ENCODE assay signal across 24 cellular contexts in genomic region chr19:6514926-6515325, GRCh38. TPM values are rescaled to one million over a fixed set of nuclear protein-coding genes. Genes with fewer than 3 reads are reported as not detected.
DNase-seq lines count a peak whose midpoint lies in the region; ATAC-seq and TF ChIP-seq lines count a peak whose summit lies in the region.
"Had no signal": no experiment of that assay in that cellular context is flagged by ENCODE, and none has a peak within 500 bp of the region (broad histone marks: within the 10 kb centered on the region; RNA-seq: fewer than 3 reads in every experiment).

No MANE protein-coding gene starts in this region.

- intact Hi-C loops in activated CD8-positive, alpha-beta T cell treated with anti-CD3 and anti-CD28 coated beads for 36 hours (cut with micrococcal nuclease) = loop anchor here (5.0 to 10.0 kb wide), 2 partner anchors 117 to 220 kb away; partner anchors contain the start of genes GPR108 and TRIP10
- intact Hi-C loops in psoas muscle (cut with DNase I) = loop anchor here in 1 of 2 donors (5.0 kb wide), 1 partner anchor 222 kb away; the partner anchor contains the start of genes GPR108 and TRIP10

- no peaks in the 10 kb centered on the region for H3K36me3 ChIP-seq in mesenchymal stem cell (ENCODE audit: control insufficient read depth in 1 of 2, insufficient read depth in 2 of 2, low read depth in 1 of 2, low read length in 2 of 2)
- H3K36me3 ChIP-seq in psoas muscle (ENCODE audit: insufficient read depth in 1 of 2, low read depth in 1 of 2) = no peaks in the 10 kb centered on the region
- H3K36me3 ChIP-seq: breast epithelium, neutrophil, tibial nerve had no signal

- H4K91ac ChIP-seq in mesenchymal stem cell (ENCODE audit: low read length) = no peak overlapping the region

- WGBS in mesenchymal stem cell = 84% methylated on average over 9 of the region's 9 CpGs
- 75 to 86% (median 78%) methylated on average over 9 of the region's 9 CpGs for WGBS in psoas muscle, 3 donors

- H3K9ac ChIP-seq in mesenchymal stem cell (ENCODE audit: low read length) = no peak overlapping the region

- no peak overlapping the region for H3K27ac Mint-ChIP-seq in activated naive CD4-positive, alpha-beta T cell treated with anti-CD3 and anti-CD28 coated beads, Interleukin-2, amount 50 U/mL, for 24 hours
- H3K27ac Mint-ChIP-seq in activated CD8-positive, alpha-beta T cell treated with anti-CD3 and anti-CD28 coated beads for 36 hours = no peak overlapping the region
- H3K27ac Mint-ChIP-seq: HFFc6 had no signal

- H3K27me3 ChIP-seq in mesenchymal stem cell (ENCODE audit: control insufficient read depth in 1 of 2, insufficient read depth in 1 of 2, low read length in 2 of 2) (no peaks in the 10 kb centered on the region), psoas muscle (ENCODE audit: insufficient read depth in 3 of 3, low read length in 2 of 3) (peaks cover 0 to 3% (median 0%) of the 10 kb centered on the region in 3 donors)
- H3K27me3 ChIP-seq: breast epithelium, tibial nerve had no signal

- no peak for ATAC-seq in activated CD8-positive, alpha-beta T cell treated with anti-CD3 and anti-CD28 coated beads for 36 hours
- no peak for ATAC-seq in psoas muscle

- H3K36me3 Mint-ChIP-seq in activated naive CD4-positive, alpha-beta T cell treated with anti-CD3 and anti-CD28 coated beads, Interleukin-2, amount 50 U/mL, for 24 hours = no peaks in the 10 kb centered on the region
- no peaks in the 10 kb centered on the region for H3K36me3 Mint-ChIP-seq in activated CD8-positive, alpha-beta T cell treated with anti-CD3 and anti-CD28 coated beads for 36 hours (ENCODE audit: low read depth)
- H3K36me3 Mint-ChIP-seq: IgD-negative memory B cell had no signal

- peaks cover 2% of the 10 kb centered on the region for H3K79me1 ChIP-seq in mesenchymal stem cell (replicated peaks; ENCODE audit: low read length, poor library complexity, severe bottlenecking)

- no peak overlapping the region for H2BK120ac ChIP-seq in mesenchymal stem cell (ENCODE audit: low read depth, low read length)

- no peak overlapping the region for H2BK15ac ChIP-seq in mesenchymal stem cell (ENCODE audit: low read depth, poor library complexity, severe bottlenecking)

- no peak overlapping the region for H3K14ac ChIP-seq in mesenchymal stem cell (ENCODE audit: low read length in 2 of 2)

- H3K4ac ChIP-seq in mesenchymal stem cell (ENCODE audit: low read depth in 1 of 2, low read length in 2 of 2) = no peak overlapping the region

- peaks cover 21% of the 10 kb centered on the region for H3K4me1 ChIP-seq in mesenchymal stem cell (ENCODE audit: control insufficient read depth, insufficient read depth, low read depth, low read length)
- H3K4me1 ChIP-seq in psoas muscle = peaks cover 16% of the 10 kb centered on the region
- H3K4me1 ChIP-seq: breast epithelium had no signal

- no peak overlapping the region for H3K4me2 ChIP-seq in mesenchymal stem cell (ENCODE audit: low read length, poor library complexity, severe bottlenecking)

- H3K4me3 ChIP-seq in mesenchymal stem cell (ENCODE audit: insufficient read depth in 1 of 2, low read depth in 1 of 2, low read length in 2 of 2) = no peak overlapping the region
- no peak overlapping the region for H3K4me3 ChIP-seq in psoas muscle
- H3K4me3 ChIP-seq: breast epithelium, tibial nerve had no signal

- no peak overlapping the region for H3K18ac ChIP-seq in mesenchymal stem cell (ENCODE audit: low read depth in 1 of 2, low read length in 2 of 2)

- H3K9me3 ChIP-seq in mesenchymal stem cell (ENCODE audit: control insufficient read depth, low read length) = no peaks in the 10 kb centered on the region
- no peaks in the 10 kb centered on the region for H3K9me3 ChIP-seq in psoas muscle
- H3K9me3 ChIP-seq: breast epithelium, neutrophil, tibial nerve had no signal

- no peaks in the 10 kb centered on the region for H3K9me3 Mint-ChIP-seq in activated naive CD4-positive, alpha-beta T cell treated with anti-CD3 and anti-CD28 coated beads, Interleukin-2, amount 50 U/mL, for 24 hours
- H3K9me3 Mint-ChIP-seq in activated CD8-positive, alpha-beta T cell treated with anti-CD3 and anti-CD28 coated beads for 36 hours = no peaks in the 10 kb centered on the region
- H3K9me3 Mint-ChIP-seq: HFFc6, IgD-negative memory B cell had no signal

- H4K8ac ChIP-seq in mesenchymal stem cell (ENCODE audit: low read length) = no peak overlapping the region

- H3K23ac ChIP-seq in mesenchymal stem cell (ENCODE audit: low read length in 2 of 2) = no peak overlapping the region

- no peak overlapping the region for H2BK5ac ChIP-seq in mesenchymal stem cell (ENCODE audit: low read depth, low read length, poor library complexity, severe bottlenecking)

- peaks cover 34% of the 10 kb centered on the region for H3K4me1 Mint-ChIP-seq in activated naive CD4-positive, alpha-beta T cell treated with anti-CD3 and anti-CD28 coated beads, Interleukin-2, amount 50 U/mL, for 24 hours
- peaks cover 30% of the 10 kb centered on the region for H3K4me1 Mint-ChIP-seq in activated CD8-positive, alpha-beta T cell treated with anti-CD3 and anti-CD28 coated beads for 36 hours (ENCODE audit: low read depth)

- H3K4me3 Mint-ChIP-seq in activated naive CD4-positive, alpha-beta T cell treated with anti-CD3 and anti-CD28 coated beads, Interleukin-2, amount 50 U/mL, for 24 hours = peak overlapping the region; percentile 67
- H3K4me3 Mint-ChIP-seq in activated CD8-positive, alpha-beta T cell treated with anti-CD3 and anti-CD28 coated beads for 36 hours = peak overlapping the region; percentile 28
- H3K4me3 Mint-ChIP-seq: HFFc6 had no signal

- POLR2A ChIA-PET in activated CD8-positive, alpha-beta T cell treated with anti-CD3 and anti-CD28 coated beads for 36 hours (lab: Charles Lee) = no interaction called here

- H2BK12ac ChIP-seq in mesenchymal stem cell (ENCODE audit: low read length in 2 of 2) = no peak overlapping the region

- DNase-seq in activated naive CD4-positive, alpha-beta T cell (lab: John Stamatoyannopoulos, UW) = no peak
- no peak for DNase-seq in activated CD8-positive, alpha-beta T cell treated with anti-CD3 and anti-CD28 coated beads for 36 hours
- no peak for DNase-seq in mesenchymal stem cell
- DNase-seq in activated gamma-delta T cell (lab: John Stamatoyannopoulos, UW) = no peak
- DNase-seq in hepatic stellate cell (ENCODE audit: low spot score) = no peak
- no peak for DNase-seq in psoas muscle
- DNase-seq: activated CD8-positive, alpha-beta memory T cell treated with anti-CD3 and anti-CD28 coated beads, Interleukin-2, amount 50 U/mL, for 4 hours; COR-L47; EL; foreskin melanocyte; HFFc6; MM.1S; NCI-H146; NCI-H2171; retina; SHP77 had no signal

- H2AK5ac ChIP-seq in mesenchymal stem cell (ENCODE audit: low read length, severe bottlenecking) = peak overlapping the region; percentile 88

- CTCF ChIA-PET in activated CD8-positive, alpha-beta T cell treated with anti-CD3 and anti-CD28 coated beads for 36 hours (lab: Charles Lee) = no interaction called here

- no peaks in the 10 kb centered on the region for H3K27me3 Mint-ChIP-seq in activated naive CD4-positive, alpha-beta T cell treated with anti-CD3 and anti-CD28 coated beads, Interleukin-2, amount 50 U/mL, for 24 hours
- H3K27me3 Mint-ChIP-seq in activated CD8-positive, alpha-beta T cell treated with anti-CD3 and anti-CD28 coated beads for 36 hours = no peaks in the 10 kb centered on the region
- H3K27me3 Mint-ChIP-seq: IgD-negative memory B cell had no signal

- H3K27ac ChIP-seq in mesenchymal stem cell (ENCODE audit: low read length, poor library complexity, severe bottlenecking) (no peak overlapping the region), temporal lobe (ENCODE audit: low read depth, low read length) (peak overlapping the region; percentile 12), psoas muscle (no peak overlapping the region)
- H3K27ac ChIP-seq: breast epithelium, HL-60, neutrophil had no signal

- H2AFZ ChIP-seq in mesenchymal stem cell (ENCODE audit: low read depth, low read length) = no peak overlapping the region

- TF ChIP-seq CTCF in activated CD8-positive, alpha-beta T cell treated with anti-CD3 and anti-CD28 coated beads for 36 hours (IDR thresholded peaks at IDR 0.05) = no peak
- TF ChIP-seq CTCF in psoas muscle (IDR thresholded peaks at IDR 0.05) = no peak

RNA-seq across cellular contexts. Expression of gene TUBB4A, which starts 12.8 kb away (rescaled TPM):
- total RNA-seq in activated CD8-positive, alpha-beta T cell treated with anti-CD3 and anti-CD28 coated beads for 36 hours = 10 to 100 TPM in 1 of 2 experiments, 1 to 10 TPM in 1; 9.6 to 10.6 TPM
- polyA plus RNA-seq in mesenchymal stem cell (2013, experiment 1 of 2) = not detected
- 0.01 TPM for polyA plus RNA-seq in mesenchymal stem cell (2013, experiment 2 of 2)
- total RNA-seq in temporal lobe = 116 TPM
- total RNA-seq in psoas muscle = 1 to 10 TPM; 2.7 to 6.4 (median 4.6) TPM
- 1 to 10 TPM in 2 of 3 donors, under 1 TPM in 1; 0.44 to 1.4 (median 1.0) TPM for polyA plus RNA-seq in psoas muscle
- total RNA-seq: dermis microvascular lymphatic vessel endothelial cell, HFFc6 had no signal

RNA-seq across cellular contexts. Expression of gene TNFSF9, which starts 15.9 kb away (rescaled TPM):
- 1 to 10 TPM; 3.0 to 3.1 TPM for total RNA-seq in activated CD8-positive, alpha-beta T cell treated with anti-CD3 and anti-CD28 coated beads for 36 hours
- polyA plus RNA-seq in mesenchymal stem cell (2013, experiment 1 of 2) = 3.2 TPM
- polyA plus RNA-seq in mesenchymal stem cell (2013, experiment 2 of 2) = 3.4 TPM
- total RNA-seq in temporal lobe (1.5 TPM), psoas muscle (1 to 10 TPM in 2 of 4 donors, under 1 TPM in 1, not detected in 1; 0.66 to 1.9 (median 1.2) TPM)
- polyA plus RNA-seq in psoas muscle = under 1 TPM; 0.25 to 0.57 (median 0.46) TPM

RNA-seq across cellular contexts. Expression of gene DENND1C, which starts 33.3 kb away (rescaled TPM):
- total RNA-seq in activated CD8-positive, alpha-beta T cell treated with anti-CD3 and anti-CD28 coated beads for 36 hours = 10 to 100 TPM; 58.2 to 61.2 TPM
- polyA plus RNA-seq in mesenchymal stem cell (2013, experiment 1 of 2) = 0.03 TPM
- 0.04 TPM for polyA plus RNA-seq in mesenchymal stem cell (2013, experiment 2 of 2)
- total RNA-seq in temporal lobe = 0.25 TPM
- total RNA-seq in psoas muscle = under 1 TPM; 0.26 to 0.93 (median 0.81) TPM
- under 1 TPM; 0.17 to 0.27 (median 0.21) TPM for polyA plus RNA-seq in psoas muscle
- total RNA-seq: dermis microvascular lymphatic vessel endothelial cell, HFFc6 had no signal

RNA-seq across cellular contexts. Expression of gene CRB3, which starts 50.9 kb away (rescaled TPM):
- total RNA-seq in activated CD8-positive, alpha-beta T cell treated with anti-CD3 and anti-CD28 coated beads for 36 hours = under 1 TPM; 0.58 to 0.70 TPM
- polyA plus RNA-seq in mesenchymal stem cell (2013, experiment 1 of 2) = not detected
- not detected for polyA plus RNA-seq in mesenchymal stem cell (2013, experiment 2 of 2)
- total RNA-seq in temporal lobe (0.25 TPM), psoas muscle (not detected)
- under 1 TPM in 2 of 3 donors, not detected in 1; 0.23 to 0.38 TPM for polyA plus RNA-seq in psoas muscle
- total RNA-seq: dermis microvascular lymphatic vessel endothelial cell, HFFc6, tibial nerve had no signal

RNA-seq across cellular contexts. Expression of gene SLC25A23, which starts 55.3 kb away (rescaled TPM):
- total RNA-seq in activated CD8-positive, alpha-beta T cell treated with anti-CD3 and anti-CD28 coated beads for 36 hours = 10 to 100 TPM; 11.9 to 12.1 TPM
- 60.2 TPM for polyA plus RNA-seq in mesenchymal stem cell (2013, experiment 1 of 2)
- polyA plus RNA-seq in mesenchymal stem cell (2013, experiment 2 of 2) = 59.0 TPM
- 38.8 TPM for total RNA-seq in temporal lobe
- total RNA-seq in psoas muscle = 10 to 100 TPM; 40.6 to 91.8 (median 67.1) TPM
- polyA plus RNA-seq in psoas muscle = 10 to 100 TPM; 15.0 to 49.4 (median 49.0) TPM

Comparison
In these comparisons a context has a peak if more than half of its experiments do, and no peak if none do; other contexts are left out.
1. RNA of gene TUBB4A, which starts 12.8 kb away (total RNA-seq): 116 TPM in temporal lobe (single experiment); 9.6 to 10.6 TPM in activated CD8-positive, alpha-beta T cell treated with anti-CD3 and anti-CD28 coated beads for 36 hours and 2.7 to 6.4 TPM in psoas muscle; every median in the first group is over 10 times any median in the second.
2. RNA of gene DENND1C, which starts 33.3 kb away (total RNA-seq): 58.2 to 61.2 TPM in activated CD8-positive, alpha-beta T cell treated with anti-CD3 and anti-CD28 coated beads for 36 hours; 0.26 to 0.93 TPM in psoas muscle and 0.25 TPM in temporal lobe (single experiment); every median in the first group is over 10 times any median in the second.